In genomic region chr14:44960646-44961045, GRCh38 we compare ENCODE assay signal across 8 cellular contexts. TPM values are rescaled to one million over a fixed set of nuclear protein-coding genes. Genes with fewer than 3 reads are reported as not detected.
A peak's percentile ranks its signal among the peaks of the same experiment; 100 is the strongest.
DNase-seq lines count a peak whose midpoint lies in the region; ATAC-seq and TF ChIP-seq lines count a peak whose summit lies in the region.

No MANE protein-coding gene starts in this region.

- in situ Hi-C loops in GM13976 (cut with MboI; ENCODE audit: low sequenced_read_pairs, unreplicated experiment) = no loop called here

- no peaks in the 10 kb centered on the region for H3K36me3 ChIP-seq in H7 (replicated peaks; ENCODE audit: control insufficient read depth, insufficient read depth, low read length)
- no peaks in the 10 kb centered on the region for H3K36me3 ChIP-seq in SK-N-MC (ENCODE audit: insufficient read depth, low read length)
- no peaks in the 10 kb centered on the region for H3K36me3 ChIP-seq in hepatocyte (replicated peaks; ENCODE audit: insufficient read depth, low read depth)
- H3K36me3 ChIP-seq in skeletal muscle satellite cell (ENCODE audit: insufficient read depth, low read length) = no peaks in the 10 kb centered on the region

- peaks cover 25% of the 10 kb centered on the region for H3K4me1 ChIP-seq in hepatocyte (ENCODE audit: insufficient read depth)
- peaks cover 13% of the 10 kb centered on the region for H3K4me1 ChIP-seq in skeletal muscle satellite cell (ENCODE audit: control insufficient read depth, insufficient read depth, low read length)

- H3K27ac Mint-ChIP-seq in natural killer cell = no peak overlapping the region

- peaks cover 87% of the 10 kb centered on the region for H3K79me2 ChIP-seq in hepatocyte

- no peak overlapping the region for H3K4me3 Mint-ChIP-seq in natural killer cell

- H3K4me3 ChIP-seq in H7 (ENCODE audit: insufficient read depth, low read depth, low read length) = peak overlapping the region; percentile 88
- H3K4me3 ChIP-seq in SK-N-MC = peak overlapping the region; percentile 94
- peak overlapping the region; percentile 47 for H3K4me3 ChIP-seq in hepatocyte
- H3K4me3 ChIP-seq in skeletal muscle satellite cell (ENCODE audit: low read length) = peak overlapping the region; percentile 81

- 5% methylated on average over 3 of the region's 3 CpGs for WGBS in hepatocyte (ENCODE audit: low lambda C conversion rate, missing lambda C conversion rate)

- H3K9me2 ChIP-seq in hepatocyte (replicated peaks; ENCODE audit: insufficient read depth) = no peaks in the 10 kb centered on the region

- peak overlapping the region; percentile 80 for H3K4me2 ChIP-seq in hepatocyte
- peak overlapping the region; percentile 85 for H3K4me2 ChIP-seq in skeletal muscle satellite cell (ENCODE audit: low read length)

- TF ChIP-seq CTCF in hepatocyte (IDR thresholded peaks at IDR 0.05; ENCODE audit: poor library complexity) = no peak
- no peak for TF ChIP-seq CTCF in GM13976 (IDR thresholded peaks at IDR 0.05; ENCODE audit: borderline replicate concordance, control extremely low read depth, extremely low read depth, insufficient read depth, missing control alignments)
- no peak for TF ChIP-seq CTCF in natural killer cell (IDR thresholded peaks at IDR 0.05)

- no peak for DNase-seq in H7
- DNase-seq in SK-N-MC (ENCODE audit: low read depth, low spot score) = no peak
- DNase-seq in hepatocyte (ENCODE audit: low spot score) = no peak
- DNase-seq in GM13976 (ENCODE audit: low spot score) = no peak
- no peak for DNase-seq in natural killer cell
- DNase-seq in DMS53 treated with DMSO at 0.1 percent for 48 hours (lab: John Stamatoyannopoulos, UW; ENCODE audit: unreplicated experiment) = no peak
- no peak for DNase-seq in activated CD4-positive, CD25-positive, alpha-beta regulatory T cell treated with anti-CD3 and anti-CD28 coated beads, Interleukin-2, amount 50 U/mL, for 72 hours

- H3K27me3 Mint-ChIP-seq in natural killer cell (ENCODE audit: low read depth in 2 of 2) = no peaks in the 10 kb centered on the region

- H3K9ac ChIP-seq in SK-N-MC (ENCODE audit: insufficient read length) = peak overlapping the region; percentile 74
- peak overlapping the region; percentile 84 for H3K9ac ChIP-seq in skeletal muscle satellite cell (ENCODE audit: low read depth, low read length)

- H2AFZ ChIP-seq in hepatocyte = peak overlapping the region; percentile 70

- peaks cover 32% of the 10 kb centered on the region for H4K20me1 ChIP-seq in hepatocyte (ENCODE audit: insufficient read depth, poor library complexity, severe bottlenecking)

- H3K27me3 ChIP-seq in H7 (ENCODE audit: control insufficient read depth, insufficient read depth, low read length) (no peaks in the 10 kb centered on the region), hepatocyte (no peaks in the 10 kb centered on the region), skeletal muscle satellite cell (ENCODE audit: control insufficient read depth, insufficient read depth, low read length) (no peaks in the 10 kb centered on the region)

- peaks cover 41 to 42% of the 10 kb centered on the region in 2 donors for H3K4me1 Mint-ChIP-seq in natural killer cell

- H3K9me3 ChIP-seq in SK-N-MC (ENCODE audit: low read depth, low read length) (no peaks in the 10 kb centered on the region), hepatocyte (ENCODE audit: low read depth) (no peaks in the 10 kb centered on the region), skeletal muscle satellite cell (replicated peaks; ENCODE audit: low read length) (no peaks in the 10 kb centered on the region)

- H3K36me3 Mint-ChIP-seq in natural killer cell = peaks cover 16% of the 10 kb centered on the region

- H3K9me3 Mint-ChIP-seq in natural killer cell = peaks cover 4 to 5% of the 10 kb centered on the region in 2 donors

- intact Hi-C loops in natural killer cell (cut with micrococcal nuclease) = loop anchor here (1.0 kb wide), 2 partner anchors 63 to 293 kb away; partner anchors contain the start of gene MIS18BP1

- 0 out of 2 replicates have a peak overlapping the region, but pooled peaks have one; percentile 22 for H3K27ac ChIP-seq in SK-N-MC
- peak overlapping the region; percentile 82 for H3K27ac ChIP-seq in hepatocyte

- no peak for ATAC-seq in natural killer cell

RNA-seq across cellular contexts. Expression of gene KLHL28, which starts 1.1 kb away (rescaled TPM):
- 6.2 and 7.6 TPM in 2 replicates for total RNA-seq in H7 (2014; rRNA removed; shearing (Covaris generic))
- 14.2 and 16.2 TPM in 2 replicates for total RNA-seq in hepatocyte
- 5.3 and 5.6 TPM in 2 replicates for polyA plus RNA-seq in hepatocyte
- 6.1 and 7.0 TPM in 2 replicates for total RNA-seq in skeletal muscle satellite cell (2012; rRNA removed)
- 10 to 100 TPM; 47.6 to 59.7 (median 56.0) TPM for total RNA-seq in natural killer cell

RNA-seq across cellular contexts. Expression of gene TOGARAM1, which starts 1.3 kb away (rescaled TPM):
- total RNA-seq in H7 (2014; rRNA removed; shearing (Covaris generic)) = 4.7 and 7.4 TPM in 2 replicates
- total RNA-seq in hepatocyte = 34.8 and 36.2 TPM in 2 replicates
- polyA plus RNA-seq in hepatocyte = 9.3 and 12.5 TPM in 2 replicates
- 12.4 and 14.9 TPM in 2 replicates for total RNA-seq in skeletal muscle satellite cell (2012; rRNA removed)
- total RNA-seq in natural killer cell = 10 to 100 TPM; 17.4 to 21.4 (median 19.6) TPM
